8 cellular contexts compared by ENCODE assay signal in genomic region chr7:40015790-40016296, GRCh38.
DNase-seq lines count a peak whose midpoint lies in the region; ATAC-seq and TF ChIP-seq lines count a peak whose summit lies in the region.

No MANE protein-coding gene starts in this region.

- H3K9me3 Mint-ChIP-seq in T-helper 1 cell treated with Interleukin-12 subunit alpha and Interleukin-12 subunit beta and Interleukin-4 antibody, amounts not matched to agents 30 μg/mL and 1 μg/mL, for 36 hours = no peaks in the 10 kb centered on the region
- no peaks in the 10 kb centered on the region for H3K9me3 Mint-ChIP-seq in immature natural killer cell
- no peaks in the 10 kb centered on the region for H3K9me3 Mint-ChIP-seq in endothelial cell (ENCODE audit: unreplicated experiment)

- H3K4me1 Mint-ChIP-seq in T-helper 1 cell treated with Interleukin-12 subunit alpha and Interleukin-12 subunit beta and Interleukin-4 antibody, amounts not matched to agents 30 μg/mL and 1 μg/mL, for 36 hours (ENCODE audit: low read depth) = peaks cover 13% of the 10 kb centered on the region
- peaks cover 19 to 38% of the 10 kb centered on the region in 2 donors for H3K4me1 Mint-ChIP-seq in immature natural killer cell
- H3K4me1 Mint-ChIP-seq in endothelial cell (ENCODE audit: unreplicated experiment) = no peaks in the 10 kb centered on the region

- peaks cover 21% of the 10 kb centered on the region for H3K36me3 Mint-ChIP-seq in T-helper 1 cell treated with Interleukin-12 subunit alpha and Interleukin-12 subunit beta and Interleukin-4 antibody, amounts not matched to agents 30 μg/mL and 1 μg/mL, for 36 hours (ENCODE audit: low read depth)
- H3K36me3 Mint-ChIP-seq in immature natural killer cell (peaks cover 0 to 16% (median 10%) of the 10 kb centered on the region in 3 donors), endothelial cell (ENCODE audit: low read depth, unreplicated experiment) (peaks cover 5% of the 10 kb centered on the region)

- H3K27me3 Mint-ChIP-seq in T-helper 1 cell treated with Interleukin-12 subunit alpha and Interleukin-12 subunit beta and Interleukin-4 antibody, amounts not matched to agents 30 μg/mL and 1 μg/mL, for 36 hours (ENCODE audit: low read depth) = no peaks in the 10 kb centered on the region
- H3K27me3 Mint-ChIP-seq in immature natural killer cell (ENCODE audit: low read depth in 3 of 3) (peaks cover 0 to 1% (median 0%) of the 10 kb centered on the region in 3 donors), endothelial cell (ENCODE audit: unreplicated experiment) (no peaks in the 10 kb centered on the region)

- DNase-seq in NCI-H2081 (lab: John Stamatoyannopoulos, UW) = peak; percentile 2 to 59
- no peak for DNase-seq in NCI-H2081 treated with DMSO at 0.1 percent for 48 hours (lab: John Stamatoyannopoulos, UW)
- no peak for DNase-seq in immature natural killer cell
- DNase-seq in endothelial cell (ENCODE audit: low spot score) = no peak
- no peak for DNase-seq in ecto neural progenitor cell (ENCODE audit: low spot score)

- peak overlapping the region; percentile 11 for H3K27ac Mint-ChIP-seq in T-helper 1 cell treated with Interleukin-12 subunit alpha and Interleukin-12 subunit beta and Interleukin-4 antibody, amounts not matched to agents 30 μg/mL and 1 μg/mL, for 36 hours
- H3K27ac Mint-ChIP-seq in immature natural killer cell (peak overlapping the region in 5 of 6 donors; percentile 0 to 73 (median 17)), endothelial cell (ENCODE audit: unreplicated experiment) (no peak overlapping the region)

- no peak overlapping the region for H3K4me3 Mint-ChIP-seq in T-helper 1 cell treated with Interleukin-12 subunit alpha and Interleukin-12 subunit beta and Interleukin-4 antibody, amounts not matched to agents 30 μg/mL and 1 μg/mL, for 36 hours
- no peak overlapping the region for H3K4me3 Mint-ChIP-seq in immature natural killer cell
- no peak overlapping the region for H3K4me3 Mint-ChIP-seq in endothelial cell (ENCODE audit: unreplicated experiment)

- no peak for TF ChIP-seq CTCF in endothelial cell (IDR thresholded peaks at IDR 0.05; ENCODE audit: unreplicated experiment)

- ATAC-seq in GM21515 (IDR thresholded peaks at IDR 0.05; ENCODE audit: unreplicated experiment) (peak; percentile 89), HG03571 (IDR thresholded peaks at IDR 0.05; ENCODE audit: unreplicated experiment) (peak; percentile 94)

Comparison
In these comparisons a context has a peak if more than half of its experiments do, and no peak if none do; other contexts are left out.
1. DNase-seq: peak in NCI-H2081 (2 of 2); none in NCI-H2081 treated with DMSO at 0.1 percent for 48 hours (single experiment), immature natural killer cell (0 of 3), endothelial cell (single experiment) and ecto neural progenitor cell (single experiment).